Comparison of ENCODE assay signal across 25 cellular contexts in genomic region chr4:82618321-82618720, GRCh38. TPM values are rescaled to one million over a fixed set of nuclear protein-coding genes. Genes with fewer than 3 reads are reported as not detected.
DNase-seq lines count a peak whose midpoint lies in the region; ATAC-seq and TF ChIP-seq lines count a peak whose summit lies in the region.
"Had no signal": no experiment of that assay in that cellular context is flagged by ENCODE, and none has a peak within 500 bp of the region (broad histone marks: within the 10 kb centered on the region; RNA-seq: fewer than 3 reads in every experiment).

No MANE protein-coding gene starts in this region.

- H3K36me3 ChIP-seq in BLaER1 treated with 17β-estradiol and CSF1 and Interleukin-3, amounts not matched to agents 10 nM and 100 nM: no peaks in the 10 kb centered on the region
- H3K36me3 ChIP-seq in fibroblast of lung (ENCODE audit: control insufficient read depth, insufficient read depth, low read length): no peaks in the 10 kb centered on the region
- H3K36me3 ChIP-seq: brain microvascular endothelial cell, pancreas, sigmoid colon, stomach had no signal

- no peaks in the 10 kb centered on the region for H3K27me3 ChIP-seq in BLaER1 treated with 17β-estradiol and CSF1 and Interleukin-3, amounts not matched to agents 10 nM and 100 nM
- peaks cover 6% of the 10 kb centered on the region for H3K27me3 ChIP-seq in fibroblast of lung (ENCODE audit: control insufficient read depth, insufficient read depth, low read length)
- H3K27me3 ChIP-seq: brain microvascular endothelial cell, pancreas, sigmoid colon, stomach had no signal

- no peak overlapping the region for H3K9ac ChIP-seq in BLaER1 treated with 17β-estradiol and CSF1 and Interleukin-3, amounts not matched to agents 10 nM and 100 nM
- no peak overlapping the region for H3K9ac ChIP-seq in fibroblast of lung (ENCODE audit: insufficient read depth, low read length)

- H4K20me1 ChIP-seq in BLaER1 treated with 17β-estradiol and CSF1 and Interleukin-3, amounts not matched to agents 10 nM and 100 nM: no peaks in the 10 kb centered on the region
- H4K20me1 ChIP-seq in fibroblast of lung (ENCODE audit: control insufficient read depth, extremely low read depth, insufficient read depth, low read length): no peaks in the 10 kb centered on the region

- no peak overlapping the region for H3K4me3 ChIP-seq in BLaER1 treated with 17β-estradiol and CSF1 and Interleukin-3, amounts not matched to agents 10 nM and 100 nM
- no peak overlapping the region for H3K4me3 ChIP-seq in fibroblast of lung (replicated peaks in 1 of 4; ENCODE audit: control extremely low read depth in 1 of 4, insufficient read depth in 1 of 4, low read depth in 3 of 4, low read length in 4 of 4)
- H3K4me3 ChIP-seq: pancreas, sigmoid colon, stomach had no signal

- H3K4me1 ChIP-seq in BLaER1 treated with 17β-estradiol and CSF1 and Interleukin-3, amounts not matched to agents 10 nM and 100 nM: peaks cover 0 to 11% (median 6%) of the 10 kb centered on the region in 10 experiments; a peak in 8 of 20 replicates
- no peaks in the 10 kb centered on the region for H3K4me1 ChIP-seq in fibroblast of lung (ENCODE audit: control insufficient read depth, extremely low read depth, insufficient read depth, low read length)
- H3K4me1 ChIP-seq: pancreas, sigmoid colon, stomach had no signal

- H3K4me2 ChIP-seq in BLaER1 treated with 17β-estradiol and CSF1 and Interleukin-3, amounts not matched to agents 10 nM and 100 nM: peak overlapping the region in 8 of 11 experiments; percentile 6 to 37 (median 17); a peak in 7 of 22 replicates
- H3K4me2 ChIP-seq in fibroblast of lung (ENCODE audit: extremely low read depth, insufficient read depth, low read length): no peak overlapping the region

- H3K27ac ChIP-seq in BLaER1 treated with 17β-estradiol and CSF1 and Interleukin-3, amounts not matched to agents 10 nM and 100 nM: no peak overlapping the region
- no peak overlapping the region for H3K27ac ChIP-seq in fibroblast of lung (ENCODE audit: insufficient read depth, low read length)
- H3K27ac ChIP-seq: brain microvascular endothelial cell, pancreas, sigmoid colon, stomach had no signal

- no peak for TF ChIP-seq CTCF in fibroblast of lung (conservative IDR thresholded peaks at IDR 0.05 in 1 of 2, IDR thresholded peaks at IDR 0.05 in 1 of 2; ENCODE audit: low read depth in 1 of 2, low read length in 2 of 2)

- ATAC-seq in GM18498 (IDR thresholded peaks at IDR 0.05; ENCODE audit: unreplicated experiment): no peak
- ATAC-seq: activated T-helper 17 cell treated with anti-CD3 and anti-CD28 coated beads, Interleukin-2, amount 50 U/mL, for 72 hours; naive thymus-derived CD8-positive, alpha-beta T cell had no signal

- H2AFZ ChIP-seq in fibroblast of lung (ENCODE audit: low read length): no peak overlapping the region

- H3K79me2 ChIP-seq in fibroblast of lung (ENCODE audit: control insufficient read depth, insufficient read depth, low read length): no peaks in the 10 kb centered on the region

- peaks cover 0 to 6% (median 5%) of the 10 kb centered on the region in 11 experiments; a peak in 6 of 22 replicates for H3K9me3 ChIP-seq in BLaER1 treated with 17β-estradiol and CSF1 and Interleukin-3, amounts not matched to agents 10 nM and 100 nM (replicated peaks in 1 of 11)
- no peaks in the 10 kb centered on the region for H3K9me3 ChIP-seq in fibroblast of lung (ENCODE audit: control insufficient read depth, insufficient read depth, low read depth, low read length)
- H3K9me3 ChIP-seq: Caco-2, pancreas, sigmoid colon, stomach had no signal

- DNase-seq in NCI-H69 (lab: John Stamatoyannopoulos, UW) (peak; percentile 7), fibroblast of lung (ENCODE audit: low read depth in 2 of 2) (peak; percentile 32 to 71), renal cortical epithelial cell (ENCODE audit: low read depth) (peak; percentile 83), NCI-H226 (no peak), GDM1 (lab: John Stamatoyannopoulos, UW) (no peak), NOMO-1 (lab: John Stamatoyannopoulos, UW; ENCODE audit: unreplicated experiment in 2 of 2) (no peak)
- DNase-seq: activated naive CD8-positive, alpha-beta T cell treated with anti-CD3 and anti-CD28 coated beads, Interleukin-2, amount 10 ng/mL, durations not matched to agents 7 days and 5 days; brain microvascular endothelial cell; Caco-2; DMS79 treated with DMSO at 0.1 percent for 48 hours; effector memory CD4-positive, alpha-beta T cell; left colon; naive thymus-derived CD8-positive, alpha-beta T cell; NCI-H1105 treated with DMSO at 0.1 percent for 48 hours; NCI-H2081 treated with DMSO at 0.1 percent for 48 hours; NCI-H524; pancreas; sigmoid colon; stimulated activated CD4-positive, alpha-beta T cell treated with anti-CD3 and anti-CD28 coated beads, Interleukin-15, amount 100 ng/mL, for 24 hours; stomach; trophoblast cell had no signal

RNA-seq across cellular contexts. Expression of gene TMEM150C, which starts 56.5 kb away (rescaled TPM):
- total RNA-seq in fibroblast of lung (0.77 and 1.2 TPM in 2 replicates), renal cortical epithelial cell (0.35 and 0.52 TPM in 2 replicates)
- 0.21 and 0.24 TPM in 2 replicates for polyA plus RNA-seq in fibroblast of lung
- 0.27 and 0.28 TPM in 2 replicates for polyA plus RNA-seq in fibroblast of lung (2012)
- polyA minus RNA-seq in fibroblast of lung (ENCODE audit: low replicate concordance): not detected in 2 replicates
- total RNA-seq: activated naive CD8-positive, alpha-beta T cell treated with anti-CD3 and anti-CD28 coated beads, Interleukin-2, amount 10 ng/mL, durations not matched to agents 7 days and 5 days; activated T-helper 17 cell treated with anti-CD3 and anti-CD28 coated beads, Interleukin-2, amount 50 U/mL, for 72 hours; B cell; naive thymus-derived CD8-positive, alpha-beta T cell had no signal

Comparison
In these comparisons a context has a peak if more than half of its experiments do, and no peak if none do; other contexts are left out.
1. DNase-seq: peak in NCI-H69 (single experiment), fibroblast of lung (2 of 2) and renal cortical epithelial cell (single experiment); none in NCI-H226 (single experiment), GDM1 (single experiment) and NOMO-1 (0 of 2).